ENCODE assay signal across 1 cellular context in the genomic region with DNA sequence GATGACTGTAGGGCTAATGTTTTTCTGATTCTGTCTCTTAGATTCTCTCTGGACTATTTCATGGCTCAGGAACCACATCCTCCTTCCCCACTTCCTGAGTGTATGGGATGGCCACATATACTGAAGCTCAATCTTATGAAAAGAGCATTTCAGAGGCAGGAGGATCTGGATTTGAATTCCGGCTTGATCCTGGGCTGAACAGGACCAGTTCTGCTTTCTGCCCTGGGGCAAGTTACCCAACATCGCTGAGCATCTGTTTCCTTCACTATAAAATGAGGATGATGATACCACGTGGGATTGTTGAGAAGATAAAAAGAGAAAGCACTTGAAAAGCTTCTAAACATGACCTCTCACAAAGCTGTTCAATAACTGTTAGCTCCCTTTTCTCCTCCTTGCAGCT.
TF ChIP-seq lines count a peak whose summit lies in the region.

No MANE protein-coding gene starts in this region.

TF ChIP-seq in GM23338, 12 proteins besides CTCF, POLR2A, EP300 and RAD21 (continued from another document):
- TF ChIP-seq, protein P1, sequence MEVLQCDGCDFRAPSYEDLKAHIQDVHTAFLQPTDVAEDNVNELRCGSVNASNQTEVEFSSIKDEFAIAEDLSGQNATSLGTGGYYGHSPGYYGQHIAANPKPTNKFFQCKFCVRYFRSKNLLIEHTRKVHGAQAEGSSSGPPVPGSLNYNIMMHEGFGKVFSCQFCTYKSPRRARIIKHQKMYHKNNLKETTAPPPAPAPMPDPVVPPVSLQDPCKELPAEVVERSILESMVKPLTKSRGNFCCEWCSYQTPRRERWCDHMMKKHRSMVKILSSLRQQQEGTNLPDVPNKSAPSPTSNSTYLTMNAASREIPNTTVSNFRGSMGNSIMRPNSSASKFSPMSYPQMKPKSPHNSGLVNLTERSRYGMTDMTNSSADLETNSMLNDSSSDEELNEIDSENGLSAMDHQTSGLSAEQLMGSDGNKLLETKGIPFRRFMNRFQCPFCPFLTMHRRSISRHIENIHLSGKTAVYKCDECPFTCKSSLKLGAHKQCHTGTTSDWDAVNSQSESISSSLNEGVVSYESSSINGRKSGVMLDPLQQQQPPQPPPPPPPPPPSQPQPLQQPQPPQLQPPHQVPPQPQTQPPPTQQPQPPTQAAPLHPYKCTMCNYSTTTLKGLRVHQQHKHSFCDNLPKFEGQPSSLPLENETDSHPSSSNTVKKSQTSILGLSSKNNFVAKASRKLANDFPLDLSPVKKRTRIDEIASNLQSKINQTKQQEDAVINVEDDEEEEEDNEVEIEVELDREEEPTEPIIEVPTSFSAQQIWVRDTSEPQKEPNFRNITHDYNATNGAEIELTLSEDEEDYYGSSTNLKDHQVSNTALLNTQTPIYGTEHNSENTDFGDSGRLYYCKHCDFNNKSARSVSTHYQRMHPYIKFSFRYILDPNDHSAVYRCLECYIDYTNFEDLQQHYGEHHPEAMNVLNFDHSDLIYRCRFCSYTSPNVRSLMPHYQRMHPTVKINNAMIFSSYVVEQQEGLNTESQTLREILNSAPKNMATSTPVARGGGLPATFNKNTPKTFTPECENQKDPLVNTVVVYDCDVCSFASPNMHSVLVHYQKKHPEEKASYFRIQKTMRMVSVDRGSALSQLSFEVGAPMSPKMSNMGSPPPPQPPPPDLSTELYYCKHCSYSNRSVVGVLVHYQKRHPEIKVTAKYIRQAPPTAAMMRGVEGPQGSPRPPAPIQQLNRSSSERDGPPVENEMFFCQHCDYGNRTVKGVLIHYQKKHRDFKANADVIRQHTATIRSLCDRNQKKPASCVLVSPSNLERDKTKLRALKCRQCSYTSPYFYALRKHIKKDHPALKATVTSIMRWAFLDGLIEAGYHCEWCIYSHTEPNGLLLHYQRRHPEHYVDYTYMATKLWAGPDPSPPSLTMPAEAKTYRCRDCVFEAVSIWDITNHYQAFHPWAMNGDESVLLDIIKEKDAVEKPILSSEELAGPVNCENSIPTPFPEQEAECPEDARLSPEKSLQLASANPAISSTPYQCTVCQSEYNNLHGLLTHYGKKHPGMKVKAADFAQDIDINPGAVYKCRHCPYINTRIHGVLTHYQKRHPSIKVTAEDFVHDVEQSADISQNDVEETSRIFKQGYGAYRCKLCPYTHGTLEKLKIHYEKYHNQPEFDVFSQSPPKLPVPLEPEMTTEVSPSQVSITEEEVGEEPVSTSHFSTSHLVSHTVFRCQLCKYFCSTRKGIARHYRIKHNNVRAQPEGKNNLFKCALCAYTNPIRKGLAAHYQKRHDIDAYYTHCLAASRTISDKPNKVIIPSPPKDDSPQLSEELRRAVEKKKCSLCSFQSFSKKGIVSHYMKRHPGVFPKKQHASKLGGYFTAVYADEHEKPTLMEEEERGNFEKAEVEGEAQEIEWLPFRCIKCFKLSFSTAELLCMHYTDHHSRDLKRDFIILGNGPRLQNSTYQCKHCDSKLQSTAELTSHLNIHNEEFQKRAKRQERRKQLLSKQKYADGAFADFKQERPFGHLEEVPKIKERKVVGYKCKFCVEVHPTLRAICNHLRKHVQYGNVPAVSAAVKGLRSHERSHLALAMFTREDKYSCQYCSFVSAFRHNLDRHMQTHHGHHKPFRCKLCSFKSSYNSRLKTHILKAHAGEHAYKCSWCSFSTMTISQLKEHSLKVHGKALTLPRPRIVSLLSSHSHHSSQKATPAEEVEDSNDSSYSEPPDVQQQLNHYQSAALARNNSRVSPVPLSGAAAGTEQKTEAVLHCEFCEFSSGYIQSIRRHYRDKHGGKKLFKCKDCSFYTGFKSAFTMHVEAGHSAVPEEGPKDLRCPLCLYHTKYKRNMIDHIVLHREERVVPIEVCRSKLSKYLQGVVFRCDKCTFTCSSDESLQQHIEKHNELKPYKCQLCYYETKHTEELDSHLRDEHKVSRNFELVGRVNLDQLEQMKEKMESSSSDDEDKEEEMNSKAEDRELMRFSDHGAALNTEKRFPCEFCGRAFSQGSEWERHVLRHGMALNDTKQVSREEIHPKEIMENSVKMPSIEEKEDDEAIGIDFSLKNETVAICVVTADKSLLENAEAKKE (CRISPR knock-in tag; IDR thresholded peaks at IDR 0.05), result no peak
- TF ChIP-seq NANOG (IDR thresholded peaks at IDR 0.05; ENCODE audit: borderline replicate concordance) (no peak), ZNF114 (CRISPR knock-in tag; IDR thresholded peaks at IDR 0.05) (no peak), ZNF331 (CRISPR knock-in tag; IDR thresholded peaks at IDR 0.05; ENCODE audit: low read depth) (no peak), JUNB (IDR thresholded peaks at IDR 0.05; ENCODE audit: unreplicated experiment) (no peak), STAT1 (IDR thresholded peaks at IDR 0.05; ENCODE audit: unreplicated experiment) (no peak), POLR2AphosphoS5 (IDR thresholded peaks at IDR 0.05; ENCODE audit: low read depth) (no peak), EZH2phosphoT487 (IDR thresholded peaks at IDR 0.05; ENCODE audit: unreplicated experiment) (no peak), CREB1 (CRISPR knock-in tag; IDR thresholded peaks at IDR 0.05; ENCODE audit: low read depth) (no peak)
